ENCODE assay signal across 1 cellular context in genomic region chr3:195140816-195141793, GRCh38.
A peak's percentile ranks its signal among the peaks of the same experiment; 100 is the strongest.
TF ChIP-seq lines count a peak whose summit lies in the region.

No MANE protein-coding gene starts in this region.

TF ChIP-seq in K562, 482 proteins besides CTCF, POLR2A, EP300 and RAD21 (continued from another document and continues in another):
- TF ChIP-seq PATZ1 (CRISPR knock-in tag; IDR thresholded peaks at IDR 0.05; ENCODE audit: borderline replicate concordance) (no peak), ZNF354B (CRISPR knock-in tag; IDR thresholded peaks at IDR 0.05) (no peak), MEF2D (tag; conservative IDR thresholded peaks at IDR 0.05; ENCODE audit: low read depth) (0 out of 2 replicates have a peak, but pooled peaks have one; percentile 40), HNRNPLL (IDR thresholded peaks at IDR 0.05; ENCODE audit: low read depth, low read length, poor library complexity, severe bottlenecking) (no peak), KHSRP (IDR thresholded peaks at IDR 0.05) (peak; percentile 76), TEAD4 (IDR thresholded peaks at IDR 0.05; ENCODE audit: low read length) (peak; percentile 98), TEAD4 (CRISPR knock-in tag; IDR thresholded peaks at IDR 0.05; ENCODE audit: borderline replicate concordance) (peak; percentile 71; the same call in 1 of the 2 replicates), DMBX1 (CRISPR knock-in tag; IDR thresholded peaks at IDR 0.05; ENCODE audit: borderline replicate concordance) (peak; percentile 91), ZNF785 (CRISPR knock-in tag; IDR thresholded peaks at IDR 0.05) (no peak), NCOA4 (IDR thresholded peaks at IDR 0.05; ENCODE audit: partially characterized antibody) (no peak), XRCC3 (IDR thresholded peaks at IDR 0.05) (no peak), HNRNPUL1 (IDR thresholded peaks at IDR 0.05; ENCODE audit: low read length) (no peak), DIDO1 (tag; IDR thresholded peaks at IDR 0.05; ENCODE audit: low read depth) (no peak), MIER1 (IDR thresholded peaks at IDR 0.05; ENCODE audit: low read depth) (no peak), USF2 (CRISPR knock-in tag; IDR thresholded peaks at IDR 0.05) (no peak), PCBP2 (IDR thresholded peaks at IDR 0.05; ENCODE audit: low read depth, low read length, poor library complexity, severe bottlenecking) (no peak), NR3C1 (CRISPR knock-in tag; IDR thresholded peaks at IDR 0.05) (no peak), NELFE (IDR thresholded peaks at IDR 0.05; ENCODE audit: insufficient read depth, insufficient read length) (no peak), ZNF280B (CRISPR knock-in tag; IDR thresholded peaks at IDR 0.05) (no peak), TSC22D4 (tag; IDR thresholded peaks at IDR 0.05) (no peak), SETDB1 (IDR thresholded peaks at IDR 0.05; ENCODE audit: low read length) (no peak), NCOA1 (IDR thresholded peaks at IDR 0.05; ENCODE audit: low read depth) (peak; percentile 95), TOE1 (IDR thresholded peaks at IDR 0.05; ENCODE audit: borderline replicate concordance) (no peak), TOE1 (CRISPR knock-in tag; IDR thresholded peaks at IDR 0.05; ENCODE audit: borderline replicate concordance, low read depth) (peak; percentile 28; the same call in 1 of the 2 replicates), PRPF4 (IDR thresholded peaks at IDR 0.05; ENCODE audit: insufficient read depth, low read depth, low read length, poor library complexity, severe bottlenecking) (no peak), ZBTB33 (CRISPR knock-in tag; IDR thresholded peaks at IDR 0.05) (no peak), PRDM10 (IDR thresholded peaks at IDR 0.05; ENCODE audit: partially characterized antibody) (peak; percentile 57), FOXP1 (CRISPR knock-in tag; IDR thresholded peaks at IDR 0.05) (no peak), ZNF12 (CRISPR knock-in tag; IDR thresholded peaks at IDR 0.05) (no peak), ZNF668 (CRISPR knock-in tag; IDR thresholded peaks at IDR 0.05) (0 out of 2 replicates have a peak, but pooled peaks have one; percentile 37), THAP12 (CRISPR knock-in tag; IDR thresholded peaks at IDR 0.05) (no peak), SIX5 (IDR thresholded peaks at IDR 0.05; ENCODE audit: borderline replicate concordance in 1 of 2, insufficient read depth in 1 of 2, low read depth in 1 of 2, low read length in 2 of 2) (no peak), POLR2AphosphoS5 (IDR thresholded peaks at IDR 0.05; ENCODE audit: control insufficient read depth, insufficient read depth, low read depth, low read length) (peak; percentile 74; the same call in 1 of the 2 replicates), PBX2 (CRISPR knock-in tag; IDR thresholded peaks at IDR 0.05; ENCODE audit: low read depth) (no peak), PBX2 (tag; conservative IDR thresholded peaks at IDR 0.05; ENCODE audit: low read depth) (no peak), RBM15 (IDR thresholded peaks at IDR 0.05; ENCODE audit: insufficient read depth, low read length) (no peak), NBN (IDR thresholded peaks at IDR 0.05; ENCODE audit: low read depth) (peak; percentile 95; the same call in 1 of the 2 replicates), MTA2 (IDR thresholded peaks at IDR 0.05; ENCODE audit: low read depth) (peak; percentile 86), HINFP (tag; conservative IDR thresholded peaks at IDR 0.05; ENCODE audit: low read depth) (no peak), PPARD (CRISPR knock-in tag; IDR thresholded peaks at IDR 0.05) (no peak), E2F6 (IDR thresholded peaks at IDR 0.05; ENCODE audit: borderline replicate concordance in 1 of 2, extremely low read depth in 1 of 2, insufficient read depth in 1 of 2, insufficient read length in 1 of 2, low read depth in 1 of 2, low read length in 1 of 2, poor library complexity in 1 of 2, severe bottlenecking in 1 of 2) (no peak)
